In genomic region chr14:75049731-75050201, GRCh38 we compare ENCODE assay signal across 8 cellular contexts. TPM values are rescaled to one million over a fixed set of nuclear protein-coding genes. Genes with fewer than 3 reads are reported as not detected.
DNase-seq lines count a peak whose midpoint lies in the region; ATAC-seq and TF ChIP-seq lines count a peak whose summit lies in the region.

No MANE protein-coding gene starts in this region.

- H3K9ac ChIP-seq in BLaER1, result no peak overlapping the region
- no peak overlapping the region for H3K9ac ChIP-seq in KMS-11

- no peak overlapping the region for H3K4me3 ChIP-seq in BLaER1
- H3K4me3 ChIP-seq in KMS-11 (IDR thresholded peaks at IDR 0.05; ENCODE audit: insufficient read depth, low read depth, low read length), result no peak overlapping the region
- H3K4me3 ChIP-seq in cardiac fibroblast (replicated peaks in 1 of 2; ENCODE audit: low read depth in 2 of 2, low read length in 2 of 2), result no peak overlapping the region

- TF ChIP-seq CTCF in KMS-11 (conservative IDR thresholded peaks at IDR 0.05; ENCODE audit: low read depth, low read length) (no peak), cardiac fibroblast (IDR thresholded peaks at IDR 0.05; ENCODE audit: low read depth, low read length) (no peak), omental fat pad (IDR thresholded peaks at IDR 0.05) (no peak)

- H4K20me1 ChIP-seq in BLaER1 (peaks cover 6% of the 10 kb centered on the region; the same call in 1 of the 2 replicates), KMS-11 (ENCODE audit: insufficient read depth) (no peaks in the 10 kb centered on the region)

- H3K4me2 ChIP-seq in BLaER1, result 0 out of 2 replicates have a peak overlapping the region, but pooled peaks have one; percentile 81
- 0 out of 2 replicates have a peak overlapping the region, but pooled peaks have one; percentile 73 for H3K4me2 ChIP-seq in KMS-11

- H3K9me3 ChIP-seq in BLaER1, result no peaks in the 10 kb centered on the region; the same call in 1 of the 2 replicates

- peak; percentile 24 to 67 for DNase-seq in cardiac fibroblast (ENCODE audit: low read depth in 2 of 2)
- no peak for DNase-seq in omental fat pad (ENCODE audit: low spot score)
- DNase-seq in cerebellum (ENCODE audit: low spot score), result no peak
- DNase-seq in stimulated activated CD4-positive, alpha-beta T cell treated with anti-CD3 and anti-CD28 coated beads, Interleukin-1b, Interleukin-23, amount 100 ng/mL, for 48 hours, result no peak

- H3K27me3 ChIP-seq in BLaER1, result peaks cover 32% of the 10 kb centered on the region
- no peaks in the 10 kb centered on the region for H3K27me3 ChIP-seq in KMS-11 (ENCODE audit: insufficient read depth, low read depth)

- H3K4me1 ChIP-seq in BLaER1, result peaks cover 14% of the 10 kb centered on the region; the same call in 1 of the 2 replicates
- H3K4me1 ChIP-seq in KMS-11 (ENCODE audit: low read depth, poor library complexity, severe bottlenecking), result peaks cover 21% of the 10 kb centered on the region

- no peak overlapping the region for H2AFZ ChIP-seq in KMS-11 (ENCODE audit: low read depth)

- ATAC-seq in omental fat pad (ENCODE audit: low FRiP score) (peak; percentile 68), GM21381 (IDR thresholded peaks at IDR 0.05; ENCODE audit: unreplicated experiment) (no peak), GM18519 (IDR thresholded peaks at IDR 0.05; ENCODE audit: low FRiP score, unreplicated experiment) (no peak)

- H3K27ac ChIP-seq in BLaER1, result no peak overlapping the region
- H3K27ac ChIP-seq in KMS-11, result no peak overlapping the region

- H3K79me2 ChIP-seq in KMS-11 (ENCODE audit: insufficient read depth, low read depth), result no peaks in the 10 kb centered on the region; the same call in 1 of the 2 replicates

- H3K36me3 ChIP-seq in BLaER1 (peaks cover 9% of the 10 kb centered on the region; the same call in 1 of the 2 replicates), KMS-11 (ENCODE audit: insufficient read depth) (no peaks in the 10 kb centered on the region)

RNA-seq across cellular contexts. Expression of gene MLH3, which starts 1.5 kb away (rescaled TPM):
- total RNA-seq in omental fat pad (10 to 100 TPM; 20.4 to 47.1 (median 24.4) TPM), cerebellum (45.9 TPM)

RNA-seq across cellular contexts. Expression of gene ACYP1, which starts 14.1 kb away (rescaled TPM):
- 10 to 100 TPM; 10.7 to 17.0 (median 13.2) TPM for total RNA-seq in omental fat pad
- 45.1 TPM for total RNA-seq in cerebellum

RNA-seq across cellular contexts. Expression of gene ZC2HC1C, which starts 19.7 kb away (rescaled TPM):
- total RNA-seq in omental fat pad (1 to 10 TPM in 3 of 4 donors, under 1 TPM in 1; 0.48 to 5.6 (median 1.5) TPM), cerebellum (1.1 TPM)

RNA-seq across cellular contexts. Expression of gene EIF2B2, which starts 47.0 kb away (rescaled TPM):
- total RNA-seq in omental fat pad (10 to 100 TPM; 23.6 to 42.0 (median 35.2) TPM), cerebellum (28.0 TPM)

Comparison
In these comparisons a context has a peak if more than half of its experiments do, and no peak if none do; other contexts are left out.
1. DNase-seq: peak in cardiac fibroblast (2 of 2); none in omental fat pad (single experiment), cerebellum (single experiment) and stimulated activated CD4-positive, alpha-beta T cell treated with anti-CD3 and anti-CD28 coated beads, Interleukin-1b, Interleukin-23, amount 100 ng/mL, for 48 hours (single experiment).